1 cellular context compared by ENCODE assay signal in the genomic region with DNA sequence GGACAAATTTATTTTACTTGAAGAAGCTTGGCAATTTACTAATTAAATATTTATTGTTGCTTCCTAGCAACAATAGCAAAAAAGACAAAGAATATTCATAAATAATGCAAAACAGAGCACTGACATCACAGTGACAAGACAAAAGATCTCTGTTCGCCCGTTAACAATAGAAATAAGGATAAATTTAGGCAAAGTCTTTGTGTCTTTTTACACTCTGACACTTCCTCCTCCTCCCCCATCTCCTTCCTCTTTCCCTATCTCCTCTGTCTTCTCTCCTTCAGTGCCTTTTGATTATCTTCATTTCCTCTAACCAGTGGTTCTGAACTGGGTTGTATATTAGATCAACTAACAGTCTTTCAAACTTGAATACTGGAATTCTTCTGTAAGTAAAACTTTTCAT.
TF ChIP-seq lines count a peak whose summit lies in the region.

No MANE protein-coding gene starts in this region.

TF ChIP-seq in GM23338, 12 proteins besides CTCF, POLR2A, EP300 and RAD21 (continued from another document):
- TF ChIP-seq JUNB (IDR thresholded peaks at IDR 0.05; ENCODE audit: unreplicated experiment) (no peak), CREB1 (CRISPR knock-in tag; IDR thresholded peaks at IDR 0.05; ENCODE audit: low read depth) (no peak), EZH2phosphoT487 (IDR thresholded peaks at IDR 0.05; ENCODE audit: unreplicated experiment) (no peak), ZNF114 (CRISPR knock-in tag; IDR thresholded peaks at IDR 0.05) (no peak), POLR2AphosphoS5 (IDR thresholded peaks at IDR 0.05; ENCODE audit: low read depth) (no peak), ZNF331 (CRISPR knock-in tag; IDR thresholded peaks at IDR 0.05; ENCODE audit: low read depth) (no peak), EZH2 (IDR thresholded peaks at IDR 0.05; ENCODE audit: low read depth, unreplicated experiment) (no peak)
- TF ChIP-seq, protein P1, sequence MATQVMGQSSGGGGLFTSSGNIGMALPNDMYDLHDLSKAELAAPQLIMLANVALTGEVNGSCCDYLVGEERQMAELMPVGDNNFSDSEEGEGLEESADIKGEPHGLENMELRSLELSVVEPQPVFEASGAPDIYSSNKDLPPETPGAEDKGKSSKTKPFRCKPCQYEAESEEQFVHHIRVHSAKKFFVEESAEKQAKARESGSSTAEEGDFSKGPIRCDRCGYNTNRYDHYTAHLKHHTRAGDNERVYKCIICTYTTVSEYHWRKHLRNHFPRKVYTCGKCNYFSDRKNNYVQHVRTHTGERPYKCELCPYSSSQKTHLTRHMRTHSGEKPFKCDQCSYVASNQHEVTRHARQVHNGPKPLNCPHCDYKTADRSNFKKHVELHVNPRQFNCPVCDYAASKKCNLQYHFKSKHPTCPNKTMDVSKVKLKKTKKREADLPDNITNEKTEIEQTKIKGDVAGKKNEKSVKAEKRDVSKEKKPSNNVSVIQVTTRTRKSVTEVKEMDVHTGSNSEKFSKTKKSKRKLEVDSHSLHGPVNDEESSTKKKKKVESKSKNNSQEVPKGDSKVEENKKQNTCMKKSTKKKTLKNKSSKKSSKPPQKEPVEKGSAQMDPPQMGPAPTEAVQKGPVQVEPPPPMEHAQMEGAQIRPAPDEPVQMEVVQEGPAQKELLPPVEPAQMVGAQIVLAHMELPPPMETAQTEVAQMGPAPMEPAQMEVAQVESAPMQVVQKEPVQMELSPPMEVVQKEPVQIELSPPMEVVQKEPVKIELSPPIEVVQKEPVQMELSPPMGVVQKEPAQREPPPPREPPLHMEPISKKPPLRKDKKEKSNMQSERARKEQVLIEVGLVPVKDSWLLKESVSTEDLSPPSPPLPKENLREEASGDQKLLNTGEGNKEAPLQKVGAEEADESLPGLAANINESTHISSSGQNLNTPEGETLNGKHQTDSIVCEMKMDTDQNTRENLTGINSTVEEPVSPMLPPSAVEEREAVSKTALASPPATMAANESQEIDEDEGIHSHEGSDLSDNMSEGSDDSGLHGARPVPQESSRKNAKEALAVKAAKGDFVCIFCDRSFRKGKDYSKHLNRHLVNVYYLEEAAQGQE (IDR thresholded peaks at IDR 0.05; ENCODE audit: unreplicated experiment), result no peak
